In the genomic region with DNA sequence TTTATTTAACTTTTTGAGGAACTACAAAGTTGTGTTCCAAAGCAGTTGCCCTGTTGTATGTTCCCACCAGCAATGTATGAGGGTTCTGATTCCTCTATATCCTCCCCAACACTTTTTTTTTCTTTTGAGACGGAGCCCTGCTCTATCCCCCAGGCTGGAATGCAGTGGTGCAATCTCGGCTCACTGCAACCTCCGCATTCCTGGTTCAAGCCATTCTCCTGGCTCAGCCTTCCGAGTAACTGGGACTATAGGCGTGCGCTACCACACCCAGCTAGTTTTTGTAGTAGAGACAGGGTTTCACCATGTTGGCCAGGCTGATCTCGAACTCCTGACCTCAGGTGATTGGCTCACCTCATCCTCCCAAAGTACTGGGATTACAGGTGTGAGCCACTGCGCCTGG, we compare ENCODE assay signal across 15 cellular contexts.
DNase-seq lines count a peak whose midpoint lies in the region; ATAC-seq and TF ChIP-seq lines count a peak whose summit lies in the region.
"Had no signal": no experiment of that assay in that cellular context is flagged by ENCODE, and none has a peak within 500 bp of the region (broad histone marks: within the 10 kb centered on the region; RNA-seq: fewer than 3 reads in every experiment).

No MANE protein-coding gene starts in this region.

- no TSS peak for BruUV-seq in Caco-2 (replicated peaks; lab: Mats Ljungman, UMichigan)

- intact Hi-C loops in Caco-2 (cut with micrococcal nuclease; ENCODE audit: unreplicated experiment) = no loop called here
- intact Hi-C loops in dendritic cell treated with granulocyte-macrophage colony-stimulating factor and Interleukin-4, amounts not matched to agents 40 ng/mL and 50 ng/mL, for 4 days (cut with micrococcal nuclease) = no loop called here

- H3K27ac Mint-ChIP-seq in Caco-2 (ENCODE audit: unreplicated experiment) = no peak overlapping the region
- H3K27ac Mint-ChIP-seq in dendritic cell treated with granulocyte-macrophage colony-stimulating factor and Interleukin-4, amounts not matched to agents 40 ng/mL and 50 ng/mL, for 4 days = peak overlapping the region; percentile 21
- H3K27ac Mint-ChIP-seq: H9 had no signal

- H3K27me3 ChIP-seq in Caco-2 (replicated peaks; ENCODE audit: control insufficient read depth, insufficient read depth, low read length) (no peaks in the 10 kb centered on the region), HL-60 (ENCODE audit: insufficient read depth, poor library complexity, severe bottlenecking) (no peaks in the 10 kb centered on the region)

- peak; percentile 16 to 40 for DNase-seq in Caco-2
- no peak for DNase-seq in HL-60 (ENCODE audit: low read depth in 1 of 2, low spot score in 1 of 2)
- no peak for DNase-seq in activated effector memory CD4-positive, alpha-beta T cell treated with anti-CD3 and anti-CD28 coated beads, Interleukin-2, amount 50 U/mL, for 16 hours
- DNase-seq in NCI-H1436 (lab: John Stamatoyannopoulos, UW) = no peak
- DNase-seq: Calu3; CD4-positive, CD25-positive, alpha-beta regulatory T cell; DMS 273 treated with DMSO at 0.1 percent for 48 hours; GM23248; H9; IMR-90; KG1 had no signal

- TF ChIP-seq CTCF in Caco-2 (IDR thresholded peaks at IDR 0.05; ENCODE audit: insufficient read depth in 1 of 2, low read depth in 1 of 2, low read length in 1 of 2, severe bottlenecking in 1 of 2, unreplicated experiment in 1 of 2) (no peak), HL-60 (IDR thresholded peaks at IDR 0.05; ENCODE audit: insufficient read depth, low read length) (no peak)

- H3K4me3 ChIP-seq in Caco-2 (ENCODE audit: low read depth, low read length) (no peak overlapping the region), HL-60 (replicated peaks; ENCODE audit: insufficient read depth, low read length) (no peak overlapping the region)
- H3K4me3 ChIP-seq: A549, GM12878, GM23248 had no signal

- H3K27me3 Mint-ChIP-seq in Caco-2 (ENCODE audit: insufficient read depth, unreplicated experiment) = no peaks in the 10 kb centered on the region
- peaks cover 5% of the 10 kb centered on the region for H3K27me3 Mint-ChIP-seq in dendritic cell treated with granulocyte-macrophage colony-stimulating factor and Interleukin-4, amounts not matched to agents 40 ng/mL and 50 ng/mL, for 4 days

- no peak overlapping the region for H3K4me3 Mint-ChIP-seq in Caco-2 (ENCODE audit: unreplicated experiment)
- no peak overlapping the region for H3K4me3 Mint-ChIP-seq in dendritic cell treated with granulocyte-macrophage colony-stimulating factor and Interleukin-4, amounts not matched to agents 40 ng/mL and 50 ng/mL, for 4 days
- H3K4me3 Mint-ChIP-seq: CD4-positive, CD25-positive, alpha-beta regulatory T cell; H9 had no signal

- H3K36me3 ChIP-seq in Caco-2 (ENCODE audit: control insufficient read depth, insufficient read depth, low read length) = no peaks in the 10 kb centered on the region

- ATAC-seq in GM21723 (IDR thresholded peaks at IDR 0.05; ENCODE audit: unreplicated experiment) = no peak
- ATAC-seq: A549, GM12878 had no signal

- CTCF ChIA-PET in Caco-2 (lab: Charles Lee) = no interaction called here

- H3K4me1 Mint-ChIP-seq in Caco-2 (ENCODE audit: low read depth, unreplicated experiment) = no peaks in the 10 kb centered on the region
- peaks cover 29% of the 10 kb centered on the region for H3K4me1 Mint-ChIP-seq in dendritic cell treated with granulocyte-macrophage colony-stimulating factor and Interleukin-4, amounts not matched to agents 40 ng/mL and 50 ng/mL, for 4 days (ENCODE audit: low read depth)
- H3K4me1 Mint-ChIP-seq: CD4-positive, CD25-positive, alpha-beta regulatory T cell had no signal

- no peaks in the 10 kb centered on the region for H3K36me3 Mint-ChIP-seq in Caco-2 (ENCODE audit: insufficient read depth, unreplicated experiment)
- H3K36me3 Mint-ChIP-seq in dendritic cell treated with granulocyte-macrophage colony-stimulating factor and Interleukin-4, amounts not matched to agents 40 ng/mL and 50 ng/mL, for 4 days (ENCODE audit: low read depth) = no peaks in the 10 kb centered on the region
- H3K36me3 Mint-ChIP-seq: CD4-positive, CD25-positive, alpha-beta regulatory T cell had no signal

- H3K4me1 ChIP-seq in Caco-2 = no peaks in the 10 kb centered on the region

- H3K9me3 Mint-ChIP-seq in Caco-2 (ENCODE audit: unreplicated experiment) = no peaks in the 10 kb centered on the region
- no peaks in the 10 kb centered on the region for H3K9me3 Mint-ChIP-seq in dendritic cell treated with granulocyte-macrophage colony-stimulating factor and Interleukin-4, amounts not matched to agents 40 ng/mL and 50 ng/mL, for 4 days
- H3K9me3 Mint-ChIP-seq: CD4-positive, CD25-positive, alpha-beta regulatory T cell; H9 had no signal

- POLR2A ChIA-PET in Caco-2 (lab: Charles Lee) = no interaction called here

- peak overlapping the region; percentile 42 for H3K27ac ChIP-seq in HL-60 (replicated peaks)

- no peaks in the 10 kb centered on the region for H3K9me3 ChIP-seq in Caco-2
- H3K9me3 ChIP-seq: A549 had no signal

Comparison
In these comparisons a context has a peak if more than half of its experiments do, and no peak if none do; other contexts are left out.
1. DNase-seq: peak in Caco-2 (2 of 2); none in HL-60 (0 of 2), activated effector memory CD4-positive, alpha-beta T cell treated with anti-CD3 and anti-CD28 coated beads, Interleukin-2, amount 50 U/mL, for 16 hours (single experiment) and NCI-H1436 (single experiment).